1 cellular context compared by ENCODE assay signal in genomic region chr5:134141346-134142050, GRCh38.
TF ChIP-seq lines count a peak whose summit lies in the region.

No MANE protein-coding gene starts in this region.

TF ChIP-seq in WTC11, 78 proteins besides CTCF, POLR2A, EP300 and RAD21 (continued from another document):
- TF ChIP-seq, protein P1, sequence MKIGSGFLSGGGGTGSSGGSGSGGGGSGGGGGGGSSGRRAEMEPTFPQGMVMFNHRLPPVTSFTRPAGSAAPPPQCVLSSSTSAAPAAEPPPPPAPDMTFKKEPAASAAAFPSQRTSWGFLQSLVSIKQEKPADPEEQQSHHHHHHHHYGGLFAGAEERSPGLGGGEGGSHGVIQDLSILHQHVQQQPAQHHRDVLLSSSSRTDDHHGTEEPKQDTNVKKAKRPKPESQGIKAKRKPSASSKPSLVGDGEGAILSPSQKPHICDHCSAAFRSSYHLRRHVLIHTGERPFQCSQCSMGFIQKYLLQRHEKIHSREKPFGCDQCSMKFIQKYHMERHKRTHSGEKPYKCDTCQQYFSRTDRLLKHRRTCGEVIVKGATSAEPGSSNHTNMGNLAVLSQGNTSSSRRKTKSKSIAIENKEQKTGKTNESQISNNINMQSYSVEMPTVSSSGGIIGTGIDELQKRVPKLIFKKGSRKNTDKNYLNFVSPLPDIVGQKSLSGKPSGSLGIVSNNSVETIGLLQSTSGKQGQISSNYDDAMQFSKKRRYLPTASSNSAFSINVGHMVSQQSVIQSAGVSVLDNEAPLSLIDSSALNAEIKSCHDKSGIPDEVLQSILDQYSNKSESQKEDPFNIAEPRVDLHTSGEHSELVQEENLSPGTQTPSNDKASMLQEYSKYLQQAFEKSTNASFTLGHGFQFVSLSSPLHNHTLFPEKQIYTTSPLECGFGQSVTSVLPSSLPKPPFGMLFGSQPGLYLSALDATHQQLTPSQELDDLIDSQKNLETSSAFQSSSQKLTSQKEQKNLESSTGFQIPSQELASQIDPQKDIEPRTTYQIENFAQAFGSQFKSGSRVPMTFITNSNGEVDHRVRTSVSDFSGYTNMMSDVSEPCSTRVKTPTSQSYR (CRISPR knock-in tag; IDR thresholded peaks at IDR 0.05) = no peak
